18 cellular contexts compared by ENCODE assay signal in genomic region chr17:73630957-73631595, GRCh38.
"Had no signal": no experiment of that assay in that cellular context is flagged by ENCODE, and none has a peak within 500 bp of the region (broad histone marks: within the 10 kb centered on the region; RNA-seq: fewer than 3 reads in every experiment).

No MANE protein-coding gene starts in this region.

- H3K4me1 ChIP-seq: breast epithelium, colonic mucosa, gastrocnemius medialis, right atrium auricular region, stomach, transverse colon had no signal

- FAIRE-seq: astrocyte, TTC549 had no signal

- H3K9me3 ChIP-seq: breast epithelium, colonic mucosa, esophagus squamous epithelium, gastrocnemius medialis, prostate gland, right atrium auricular region, stomach, suprapubic skin, transverse colon had no signal

- H3K27me3 ChIP-seq: breast epithelium, colonic mucosa, dorsolateral prefrontal cortex, esophagus squamous epithelium, gastrocnemius medialis, right atrium auricular region, transverse colon had no signal

- H3K36me3 ChIP-seq: breast epithelium, colonic mucosa, esophagus squamous epithelium, gastrocnemius medialis, prostate gland, right atrium auricular region, stomach, suprapubic skin, transverse colon had no signal

- H3K4me3 ChIP-seq: breast epithelium, colonic mucosa, dorsolateral prefrontal cortex, esophagus squamous epithelium, gastrocnemius medialis, prostate gland, right atrium auricular region, stomach, suprapubic skin, transverse colon had no signal

- DNase-seq: activated T-cell treated with anti-CD3 and anti-CD28 coated beads, Interleukin-2, amount 50 U/mL, for 24 hours; colonic mucosa; effector memory CD8-positive, alpha-beta T cell; esophagus squamous epithelium; gastrocnemius medialis; natural killer cell; stimulated activated CD4-positive, alpha-beta T cell treated with anti-CD3 and anti-CD28 coated beads, Interleukin-12 subunit alpha, Interleukin-12 subunit beta, amount 100 ng/mL, for 4 hours; stimulated activated CD4-positive, alpha-beta T cell treated with anti-CD3 and anti-CD28 coated beads, Interleukin-4, amount 100 ng/mL, for 4 hours; stomach; T-helper 1 cell; transverse colon had no signal
